In genomic region chr15:69663982-69664381, GRCh38 we compare ENCODE assay signal across 20 cellular contexts.
"Had no signal": no experiment of that assay in that cellular context is flagged by ENCODE, and none has a peak within 500 bp of the region (broad histone marks: within the 10 kb centered on the region; RNA-seq: fewer than 3 reads in every experiment).

No MANE protein-coding gene starts in this region.

- H3K27me3 Mint-ChIP-seq: memory B cell had no signal

- H3K4me3 Mint-ChIP-seq: memory B cell; mesothelial cell of epicardium; naive B cell; natural killer cell treated with Interleukin-12 subunit alpha and Interleukin-12 subunit beta and Interleukin-15 and Interleukin-18, amount 100 ng/mL, for 72 hours; stimulated activated effector memory CD8-positive, alpha-beta T cell treated with anti-CD3 and anti-CD28 coated beads, Interleukin-12 subunit alpha, Interleukin-12 subunit beta, amount 100 ng/mL, for 72 hours; type B pancreatic cell had no signal

- H3K27ac Mint-ChIP-seq: memory B cell, naive B cell had no signal

- H3K36me3 Mint-ChIP-seq: memory B cell; mesothelial cell of epicardium; naive B cell; natural killer cell treated with Interleukin-12 subunit alpha and Interleukin-12 subunit beta and Interleukin-15 and Interleukin-18, amount 100 ng/mL, for 72 hours; type B pancreatic cell had no signal

- DNase-seq: cortex of kidney; effector CD4-positive, alpha-beta T cell; gastrocnemius medialis; mucosa of descending colon; naive B cell; psoas muscle; right cardiac atrium; sigmoid colon; stimulated activated CD4-positive, alpha-beta T cell treated with anti-CD3 and anti-CD28 coated beads, Interleukin-2, amount 100 ng/mL, for 24 hours; stimulated activated CD4-positive, alpha-beta T cell treated with anti-CD3 and anti-CD28 coated beads, Interleukin-4, amount 100 ng/mL, for 24 hours; stimulated activated naive CD4-positive, alpha-beta T cell treated with Interleukin-2 at 50 U/mL for 16 hours; stomach; testis; tibial artery had no signal

- ATAC-seq: gastrocnemius medialis; left lobe of liver; mucosa of descending colon; natural killer cell treated with Interleukin-12 subunit alpha and Interleukin-12 subunit beta and Interleukin-15 and Interleukin-18, amount 100 ng/mL, for 72 hours; psoas muscle; right cardiac atrium; stimulated activated effector memory CD8-positive, alpha-beta T cell treated with anti-CD3 and anti-CD28 coated beads, Interleukin-12 subunit alpha, Interleukin-12 subunit beta, amount 100 ng/mL, for 72 hours had no signal

- H3K9me3 Mint-ChIP-seq: memory B cell; mesothelial cell of epicardium; naive B cell; natural killer cell treated with Interleukin-12 subunit alpha and Interleukin-12 subunit beta and Interleukin-15 and Interleukin-18, amount 100 ng/mL, for 72 hours; stimulated activated effector memory CD8-positive, alpha-beta T cell treated with anti-CD3 and anti-CD28 coated beads, Interleukin-12 subunit alpha, Interleukin-12 subunit beta, amount 100 ng/mL, for 72 hours; type B pancreatic cell had no signal

- H3K27ac ChIP-seq: gastrocnemius medialis, psoas muscle, sigmoid colon, stomach, testis, tibial artery had no signal
